In genomic region chr10:132359305-132360040, GRCh38 we compare ENCODE assay signal across 23 cellular contexts. TPM values are rescaled to one million over a fixed set of nuclear protein-coding genes. Genes with fewer than 3 reads are reported as not detected.
A peak's percentile ranks its signal among the peaks of the same experiment; 100 is the strongest.
DNase-seq lines count a peak whose midpoint lies in the region; ATAC-seq, FAIRE-seq and TF ChIP-seq lines count a peak whose summit lies in the region.
"Had no signal": no experiment of that assay in that cellular context is flagged by ENCODE, and none has a peak within 500 bp of the region (broad histone marks: within the 10 kb centered on the region; RNA-seq: fewer than 3 reads in every experiment).

No MANE protein-coding gene starts in this region.

- no peak overlapping the region for H3K4me2 ChIP-seq in K562 (ENCODE audit: insufficient read depth, low read length)
- H3K4me2 ChIP-seq: A549 had no signal

- ATAC-seq in Right ventricle myocardium inferior (peak; percentile 57), left cardiac atrium (no peak), K562 (peak; percentile 77), left lung (peak; percentile 70), upper lobe of right lung (peak; percentile 60)
- ATAC-seq: activated CD8-positive, alpha-beta T cell treated with anti-CD3 and anti-CD28 coated beads for 36 hours; activated T-cell treated with anti-CD3 and anti-CD28 coated beads, Interleukin-2, amount 50 U/mL, for 4 hours had no signal

- no peak overlapping the region for H3K27ac ChIP-seq in K562 (ENCODE audit: extremely low read depth, low read depth, low read length)
- H3K27ac ChIP-seq in left lung: no peak overlapping the region
- no peak overlapping the region for H3K27ac ChIP-seq in upper lobe of right lung
- H3K27ac ChIP-seq: A549, adrenal gland, breast epithelium, neutrophil, RWPE1 had no signal

- no peaks in the 10 kb centered on the region for H3K36me3 ChIP-seq in K562 (ENCODE audit: control insufficient read depth, insufficient read depth, low read length)
- peaks cover 0 to 15% of the 10 kb centered on the region in 2 donors for H3K36me3 ChIP-seq in left lung
- H3K36me3 ChIP-seq in upper lobe of right lung: no peaks in the 10 kb centered on the region
- H3K36me3 ChIP-seq: adrenal gland, BE2C, breast epithelium, neutrophil had no signal

- BruUV-seq in K562 (replicated peaks; lab: Mats Ljungman, UMichigan): no TSS peak

- TF ChIP-seq CTCF in K562 (IDR thresholded peaks at IDR 0.05 in 2 of 3, conservative IDR thresholded peaks at IDR 0.05 in 1 of 3; ENCODE audit: insufficient read depth in 2 of 3, low read depth in 1 of 3, low read length in 3 of 3) (peak; percentile 38 to 52 (median 45); a peak in 4 of 6 replicates), left lung (IDR thresholded peaks at IDR 0.05) (no peak), upper lobe of right lung (IDR thresholded peaks at IDR 0.05) (peak; percentile 21)

- TF ChIP-seq EP300 in K562 (IDR thresholded peaks at IDR 0.05; ENCODE audit: low read length): no peak

- no peaks in the 10 kb centered on the region for H3K9me1 ChIP-seq in K562 (ENCODE audit: control insufficient read depth, insufficient read depth, low read length)

- 27% methylated on average over 16 of the region's 21 CpGs for WGBS in K562 (ENCODE audit: insufficient coverage, low coverage, missing lambda C conversion rate)

- H3K4me3 ChIP-seq in K562: no peak overlapping the region
- H3K4me3 ChIP-seq in left lung: no peak overlapping the region
- no peak overlapping the region for H3K4me3 ChIP-seq in upper lobe of right lung
- H3K4me3 ChIP-seq: A549, adrenal gland, breast epithelium had no signal

- FAIRE-seq in K562 (lab: Jason Lieb, UNC): no peak
- FAIRE-seq: A549, endothelial cell of umbilical vein had no signal

- POLR2A ChIA-PET in K562 (lab: Yijun Ruan, JAX): no interaction called here
- POLR2A ChIA-PET in HEK293T (lab: Yijun Ruan, JAX): no interaction called here

- TF ChIP-seq POLR2A in K562 (conservative IDR thresholded peaks at IDR 0.05): no peak

- intact Hi-C loops in Right ventricle myocardium inferior (cut with DNase I): no loop called here
- intact Hi-C loops in left cardiac atrium (cut with DNase I): no loop called here
- intact Hi-C loops in K562 (cut with micrococcal nuclease): no loop called here
- intact Hi-C loops in left lung (cut with DNase I): no loop called here
- intact Hi-C loops in upper lobe of right lung (cut with DNase I): no loop called here

- no peaks in the 10 kb centered on the region; the same call in 1 of the 2 replicates for H3K9me3 ChIP-seq in K562 (replicated peaks; ENCODE audit: control insufficient read depth, insufficient read depth, low read depth, low read length)
- H3K9me3 ChIP-seq in left lung: no peaks in the 10 kb centered on the region
- H3K9me3 ChIP-seq in upper lobe of right lung: no peaks in the 10 kb centered on the region
- H3K9me3 ChIP-seq: A549, adrenal gland, BE2C, breast epithelium, Caco-2, neutrophil had no signal

- CTCF ChIA-PET in K562 (lab: Yijun Ruan, JAX; ENCODE audit: low intra/inter-chr PET ratio) (interaction anchor here (0.5 kb wide), 1 partner anchor 139 kb away, joined by 3 read pairs; no protein-coding TSS in a partner anchor), HEK293T (lab: Yijun Ruan, JAX) (interaction anchor here (1.0 kb wide), 1 partner anchor 95 kb away, joined by 3 read pairs; no protein-coding TSS in a partner anchor)

- H3K27me3 ChIP-seq in K562 (ENCODE audit: control insufficient read depth in 2 of 2, insufficient read depth in 2 of 2, low read length in 2 of 2) (no peaks in the 10 kb centered on the region; a peak in 1 of 5 replicates), left lung (no peaks in the 10 kb centered on the region), upper lobe of right lung (no peaks in the 10 kb centered on the region)
- H3K27me3 ChIP-seq: adrenal gland, BE2C, breast epithelium, neutrophil had no signal

- no peak overlapping the region for H2AFZ ChIP-seq in K562 (ENCODE audit: low read depth, low read length)

- H4K20me1 ChIP-seq in K562 (replicated peaks; ENCODE audit: control insufficient read depth, insufficient read depth, low read length): no peaks in the 10 kb centered on the region

- TF ChIP-seq RAD21 in K562 (CRISPR knock-in tag; conservative IDR thresholded peaks at IDR 0.05 in 1 of 2, IDR thresholded peaks at IDR 0.05 in 1 of 2): peak in 1 of 2 experiments; percentile 45; a peak in 2 of 4 replicates

- H3K4me1 ChIP-seq in K562 (replicated peaks in 1 of 2; ENCODE audit: control insufficient read depth in 2 of 2, insufficient read depth in 2 of 2, low read length in 2 of 2) (peaks cover 0 to 24% of the 10 kb centered on the region in 2 experiments; a peak in 2 of 5 replicates), left lung (peaks cover 0 to 4% of the 10 kb centered on the region in 2 donors), upper lobe of right lung (no peaks in the 10 kb centered on the region)
- H3K4me1 ChIP-seq: A549, adrenal gland, BE2C, breast epithelium, Caco-2 had no signal

- peak; percentile 75 for DNase-seq in Right ventricle myocardium inferior (ENCODE audit: missing footprints)
- no peak for DNase-seq in left cardiac atrium
- DNase-seq in K562 (ENCODE audit: extremely low read depth in 1 of 4, low spot score in 3 of 4): peak; percentile 16 to 32 (median 27)
- peak in 1 of 2 donors; percentile 75 for DNase-seq in left lung
- DNase-seq in upper lobe of right lung: peak; percentile 85
- DNase-seq in NCI-H2171 treated with DMSO at 0.1 percent for 48 hours (lab: John Stamatoyannopoulos, UW): no peak
- DNase-seq in HEK293T (ENCODE audit: extremely low spot score): no peak
- DNase-seq in activated CD4-positive, alpha-beta T cell treated with anti-CD3 and anti-CD28 coated beads for 48 hours: no peak
- DNase-seq: activated CD8-positive, alpha-beta T cell treated with anti-CD3 and anti-CD28 coated beads for 36 hours; activated naive CD4-positive, alpha-beta T cell; activated T-cell treated with anti-CD3 and anti-CD28 coated beads, Interleukin-2, amount 50 U/mL, for 4 hours; adrenal gland; BE2C; Caco-2; EL; NCI-H1105; NCI-H2029 treated with DMSO at 0.1 percent for 48 hours; NCI-H510A had no signal

- no peaks in the 10 kb centered on the region for H3K79me2 ChIP-seq in K562 (ENCODE audit: control insufficient read depth, insufficient read depth, low read length)

- in situ Hi-C loops in K562 (cut with MboI): no loop called here

- no peak overlapping the region for H3K9ac ChIP-seq in K562 (ENCODE audit: insufficient read depth in 1 of 2, low read depth in 2 of 2, low read length in 2 of 2)

RNA-seq across cellular contexts. Expression of gene LRRC27, which starts 27.5 kb away (rescaled TPM):
- total RNA-seq in Right ventricle myocardium inferior: 4.2 TPM
- 1 to 10 TPM; 3.7 to 4.4 TPM for total RNA-seq in left cardiac atrium
- 8.1 and 11.5 TPM in 2 replicates for total RNA-seq in K562 (2011; cell fraction: chromatin; rRNA removed; ENCODE audit: low replicate concordance)
- total RNA-seq in K562 (2011; cell fraction: nucleolus; rRNA removed): 4.9 and 5.3 TPM in 2 replicates
- 4.6 and 5.2 TPM in 2 replicates for total RNA-seq in K562 (2011; cell fraction: nucleoplasm; rRNA removed)
- total RNA-seq in K562 (2014; rRNA removed): 1.00 and 2.2 TPM in 2 replicates
- 1.3 and 1.5 TPM in 2 replicates for total RNA-seq in K562 (2014; rRNA removed; fragmentation: Illumina TruSeq; extraction: Trizol)
- total RNA-seq in K562 (2015; rRNA removed; fragmentation: Illumina TruSeq; extraction: Trizol): 1.2 and 1.3 TPM in 2 replicates
- 2.3 TPM in 2 replicates for total RNA-seq in K562 (2021)
- polyA plus RNA-seq in K562 (2011; rRNA removed): 2.2 and 2.3 TPM in 2 replicates
- polyA plus RNA-seq in K562 (2011; cell fraction: cytosol; rRNA removed): 1.8 and 2.2 TPM in 2 replicates
- 7.7 and 13.9 TPM in 2 replicates for polyA plus RNA-seq in K562 (2011; cell fraction: nucleus; rRNA removed)
- 1.8 and 5.9 TPM in 2 replicates for polyA plus RNA-seq in K562 (2012)
- polyA plus RNA-seq in K562 (2014; fragmentation: Illumina TruSeq; extraction: Trizol): 1.4 and 2.6 TPM in 2 replicates
- under 1 TPM; 0.10 to 0.38 TPM for polyA plus RNA-seq in K562 (2014; fragmentation: Nextera tagmentation; extraction: Ambion mirVana)
- 1.7 and 2.7 TPM in 2 replicates for polyA plus RNA-seq in K562 (2014; rRNA removed)
- 0.93 and 1.4 TPM in 2 replicates for polyA minus RNA-seq in K562 (2011; rRNA and poly(A)+ RNA removed)
- 0.86 TPM in 1 of 2 replicates, not detected in the other for polyA minus RNA-seq in K562 (2011; cell fraction: cytosol; rRNA and poly(A)+ RNA removed)
- 2.7 and 3.3 TPM in 2 replicates for polyA minus RNA-seq in K562 (2011; cell fraction: nucleus; rRNA and poly(A)+ RNA removed)
- 10 to 100 TPM; 11.7 to 12.6 TPM for total RNA-seq in left lung
- 6.3 TPM for total RNA-seq in upper lobe of right lung

RNA-seq across cellular contexts. Expression of gene PWWP2B, which starts 37.5 kb away (rescaled TPM):
- 22.3 TPM for total RNA-seq in Right ventricle myocardium inferior
- 10 to 100 TPM; 11.8 to 12.7 TPM for total RNA-seq in left cardiac atrium
- total RNA-seq in K562 (2011; cell fraction: chromatin; rRNA removed; ENCODE audit: low replicate concordance): 1.1 and 5.8 TPM in 2 replicates
- total RNA-seq in K562 (2011; cell fraction: nucleolus; rRNA removed): 5.5 and 6.5 TPM in 2 replicates
- 3.1 and 3.2 TPM in 2 replicates for total RNA-seq in K562 (2011; cell fraction: nucleoplasm; rRNA removed)
- total RNA-seq in K562 (2014; rRNA removed): 7.5 and 10.4 TPM in 2 replicates
- total RNA-seq in K562 (2014; rRNA removed; fragmentation: Illumina TruSeq; extraction: Trizol): 0.64 and 0.80 TPM in 2 replicates
- 2.0 and 2.7 TPM in 2 replicates for total RNA-seq in K562 (2015; rRNA removed; fragmentation: Illumina TruSeq; extraction: Trizol)
- total RNA-seq in K562 (2021): 9.2 and 9.8 TPM in 2 replicates
- polyA plus RNA-seq in K562 (2011; rRNA removed): 1.2 and 1.7 TPM in 2 replicates
- polyA plus RNA-seq in K562 (2011; cell fraction: cytosol; rRNA removed): 2.3 and 7.4 TPM in 2 replicates
- 3.1 and 5.8 TPM in 2 replicates for polyA plus RNA-seq in K562 (2011; cell fraction: nucleus; rRNA removed)
- 3.8 and 4.8 TPM in 2 replicates for polyA plus RNA-seq in K562 (2012)
- polyA plus RNA-seq in K562 (2014; fragmentation: Illumina TruSeq; extraction: Trizol): 0.24 and 1.2 TPM in 2 replicates
- under 1 TPM in 1 of 2 experiments, not detected in 1; 0.07 TPM for polyA plus RNA-seq in K562 (2014; fragmentation: Nextera tagmentation; extraction: Ambion mirVana)
- polyA plus RNA-seq in K562 (2014; rRNA removed): 3.3 and 4.3 TPM in 2 replicates
- 0.57 and 1.3 TPM in 2 replicates for polyA minus RNA-seq in K562 (2011; rRNA and poly(A)+ RNA removed)
- polyA minus RNA-seq in K562 (2011; cell fraction: cytosol; rRNA and poly(A)+ RNA removed): 2.9 and 4.0 TPM in 2 replicates
- polyA minus RNA-seq in K562 (2011; cell fraction: nucleus; rRNA and poly(A)+ RNA removed): 2.0 and 2.8 TPM in 2 replicates
- total RNA-seq in left lung: 10 to 100 TPM; 21.4 to 23.2 TPM
- 26.0 TPM for total RNA-seq in upper lobe of right lung

RNA-seq across cellular contexts. Expression of gene STK32C, which starts 51.7 kb away (rescaled TPM):
- total RNA-seq in Right ventricle myocardium inferior (7.0 TPM), left cardiac atrium (1 to 10 TPM; 6.1 to 6.6 TPM), K562 (2014; rRNA removed) (15.4 and 20.6 TPM in 2 replicates), K562 (2014; rRNA removed; fragmentation: Illumina TruSeq; extraction: Trizol) (4.5 and 5.1 TPM in 2 replicates), K562 (2015; rRNA removed; fragmentation: Illumina TruSeq; extraction: Trizol) (6.5 and 8.3 TPM in 2 replicates), K562 (2021) (11.5 and 14.1 TPM in 2 replicates), left lung (10 to 100 TPM; 13.2 to 18.2 TPM), upper lobe of right lung (13.2 TPM)
- total RNA-seq in K562 (2011; cell fraction: chromatin; rRNA removed; ENCODE audit: low replicate concordance): 6.5 and 11.6 TPM in 2 replicates
- 13.8 and 19.2 TPM in 2 replicates for total RNA-seq in K562 (2011; cell fraction: nucleolus; rRNA removed)
- total RNA-seq in K562 (2011; cell fraction: nucleoplasm; rRNA removed): 12.1 and 15.1 TPM in 2 replicates
- polyA plus RNA-seq in K562 (2011; rRNA removed) (8.2 and 8.9 TPM in 2 replicates), K562 (2014; fragmentation: Illumina TruSeq; extraction: Trizol) (4.7 and 9.7 TPM in 2 replicates), K562 (2014; fragmentation: Nextera tagmentation; extraction: Ambion mirVana) (1 to 10 TPM; 1.5 to 2.4 TPM), K562 (2014; rRNA removed) (18.5 and 20.9 TPM in 2 replicates)
- 5.6 and 6.4 TPM in 2 replicates for polyA plus RNA-seq in K562 (2011; cell fraction: cytosol; rRNA removed)
- polyA plus RNA-seq in K562 (2011; cell fraction: nucleus; rRNA removed): 12.3 and 14.7 TPM in 2 replicates
- polyA plus RNA-seq in K562 (2012): 11.5 and 18.9 TPM in 2 replicates
- polyA minus RNA-seq in K562 (2011; rRNA and poly(A)+ RNA removed): 4.0 and 5.7 TPM in 2 replicates
- 3.5 and 3.9 TPM in 2 replicates for polyA minus RNA-seq in K562 (2011; cell fraction: cytosol; rRNA and poly(A)+ RNA removed)
- polyA minus RNA-seq in K562 (2011; cell fraction: nucleus; rRNA and poly(A)+ RNA removed): 8.2 and 8.3 TPM in 2 replicates

Comparison
In these comparisons a context has a peak if more than half of its experiments do, and no peak if none do; other contexts are left out.
1. ATAC-seq: peak in Right ventricle myocardium inferior (single experiment), K562 (single experiment), left lung (single experiment) and upper lobe of right lung (single experiment); none in left cardiac atrium (0 of 2).
2. DNase-seq: peak in Right ventricle myocardium inferior (single experiment), K562 (4 of 4) and upper lobe of right lung (single experiment); none in left cardiac atrium (single experiment), NCI-H2171 treated with DMSO at 0.1 percent for 48 hours (single experiment), HEK293T (single experiment) and activated CD4-positive, alpha-beta T cell treated with anti-CD3 and anti-CD28 coated beads for 48 hours (single experiment).
3. CTCF ChIP-seq: peak in K562 (3 of 3) and upper lobe of right lung (single experiment); none in left lung (0 of 2).